ENCODE assay signal across 8 cellular contexts in the genomic region with DNA sequence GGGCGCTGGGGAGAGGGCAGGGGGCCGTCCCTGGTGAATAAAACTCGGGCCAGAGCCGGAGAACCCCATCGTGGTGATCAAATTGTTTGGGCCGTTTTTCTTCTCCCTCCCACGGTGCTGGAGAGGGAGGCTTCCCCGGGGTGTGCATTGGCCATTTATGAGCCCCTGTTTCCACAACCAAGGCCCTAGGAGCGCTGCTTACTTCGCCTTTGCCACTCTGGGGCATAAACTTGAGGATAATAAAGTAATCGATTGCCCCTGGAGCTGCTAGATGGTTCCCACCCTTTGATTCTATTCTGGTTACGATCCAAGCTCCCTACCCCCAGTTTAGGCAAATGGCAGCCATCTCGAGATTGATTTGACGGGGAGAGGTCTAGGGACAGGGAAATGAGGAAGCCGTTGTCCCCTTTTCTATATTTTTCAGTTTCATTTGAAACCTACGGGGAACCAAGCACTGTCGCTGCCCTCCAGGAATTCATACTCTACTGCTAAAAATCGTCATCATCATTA. TPM values are rescaled to one million over a fixed set of nuclear protein-coding genes. Genes with fewer than 3 reads are reported as not detected.
DNase-seq lines count a peak whose midpoint lies in the region; ATAC-seq and TF ChIP-seq lines count a peak whose summit lies in the region.

No MANE protein-coding gene starts in this region.

- peaks cover 41% of the 10 kb centered on the region for H3K4me1 Mint-ChIP-seq in activated CD4-positive, alpha-beta T cell treated with anti-CD3 and anti-CD28 coated beads, Interleukin-2, amount 10 ng/mL, durations not matched to agents 7 days and 5 days
- H3K4me1 Mint-ChIP-seq in endothelial cell (ENCODE audit: unreplicated experiment) = peaks cover 20% of the 10 kb centered on the region

- no peaks in the 10 kb centered on the region for H3K9me3 Mint-ChIP-seq in activated CD4-positive, alpha-beta T cell treated with anti-CD3 and anti-CD28 coated beads, Interleukin-2, amount 10 ng/mL, durations not matched to agents 7 days and 5 days
- H3K9me3 Mint-ChIP-seq in endothelial cell (ENCODE audit: unreplicated experiment) = no peaks in the 10 kb centered on the region

- H3K27ac Mint-ChIP-seq in activated CD4-positive, alpha-beta T cell treated with anti-CD3 and anti-CD28 coated beads, Interleukin-2, amount 10 ng/mL, durations not matched to agents 7 days and 5 days = peak overlapping the region; percentile 97
- peak overlapping the region; percentile 61 for H3K27ac Mint-ChIP-seq in endothelial cell (ENCODE audit: unreplicated experiment)

- CTCF ChIA-PET in activated CD4-positive, alpha-beta T cell treated with anti-CD3 and anti-CD28 coated beads, Interleukin-2, amount 10 ng/mL, durations not matched to agents 7 days and 5 days (lab: Charles Lee) = interaction anchor here (0.8 to 1.7 kb wide), 5 partner anchors 10 to 566 kb away, joined by 3 to 6 read pairs (median 5); partner anchors contain the start of gene VPS35L

- H3K36me3 Mint-ChIP-seq in activated CD4-positive, alpha-beta T cell treated with anti-CD3 and anti-CD28 coated beads, Interleukin-2, amount 10 ng/mL, durations not matched to agents 7 days and 5 days (ENCODE audit: low read depth) = peaks cover 18% of the 10 kb centered on the region
- H3K36me3 Mint-ChIP-seq in endothelial cell (ENCODE audit: low read depth, unreplicated experiment) = no peaks in the 10 kb centered on the region

- H3K4me3 Mint-ChIP-seq in activated CD4-positive, alpha-beta T cell treated with anti-CD3 and anti-CD28 coated beads, Interleukin-2, amount 10 ng/mL, durations not matched to agents 7 days and 5 days = peak overlapping the region; percentile 96
- H3K4me3 Mint-ChIP-seq in endothelial cell (ENCODE audit: unreplicated experiment) = peak overlapping the region; percentile 100

- POLR2A ChIA-PET in activated CD4-positive, alpha-beta T cell treated with anti-CD3 and anti-CD28 coated beads, Interleukin-2, amount 10 ng/mL, durations not matched to agents 7 days and 5 days (lab: Charles Lee) = interaction anchor here (0.7 to 1.6 kb wide), 2 partner anchors 31 to 1151 kb away, joined by 3 to 6 read pairs; partner anchors contain the start of gene VPS35L

- no peak for TF ChIP-seq CTCF in endothelial cell (IDR thresholded peaks at IDR 0.05; ENCODE audit: unreplicated experiment)

- H3K27me3 Mint-ChIP-seq in activated CD4-positive, alpha-beta T cell treated with anti-CD3 and anti-CD28 coated beads, Interleukin-2, amount 10 ng/mL, durations not matched to agents 7 days and 5 days = no peaks in the 10 kb centered on the region
- H3K27me3 Mint-ChIP-seq in endothelial cell (ENCODE audit: unreplicated experiment) = peaks cover 1% of the 10 kb centered on the region

- DNase-seq in activated CD4-positive, alpha-beta T cell treated with anti-CD3 and anti-CD28 coated beads, Interleukin-2, amount 10 ng/mL, durations not matched to agents 7 days and 5 days = no peak
- no peak for DNase-seq in activated CD4-positive, alpha-beta T cell treated with anti-CD3 and anti-CD28 coated beads for 4 hours
- DNase-seq in RPMI8226 (peak; percentile 39), endothelial cell (ENCODE audit: low spot score) (no peak), myocyte (ENCODE audit: low read depth) (peak; percentile 3), NCI-H82 (lab: John Stamatoyannopoulos, UW) (no peak)

- ATAC-seq in HG02798 (IDR thresholded peaks at IDR 0.05; ENCODE audit: poor library complexity, unreplicated experiment) (no peak), GM18861 (IDR thresholded peaks at IDR 0.05; ENCODE audit: unreplicated experiment) (no peak)

RNA-seq across cellular contexts. Expression of gene CCP110, which starts 0.7 kb away (rescaled TPM):
- 10 to 100 TPM; 35.9 to 50.6 TPM for total RNA-seq in activated CD4-positive, alpha-beta T cell treated with anti-CD3 and anti-CD28 coated beads, Interleukin-2, amount 10 ng/mL, durations not matched to agents 7 days and 5 days
- total RNA-seq in endothelial cell (ENCODE audit: unreplicated experiment) (6.8 TPM), myocyte (8.0 and 10.0 TPM in 2 replicates)
- 3.9 TPM for polyA plus RNA-seq in myocyte (2012)

RNA-seq across cellular contexts. Expression of gene GDE1, which starts 2.5 kb away (rescaled TPM):
- 10 to 100 TPM; 22.9 to 24.6 TPM for total RNA-seq in activated CD4-positive, alpha-beta T cell treated with anti-CD3 and anti-CD28 coated beads, Interleukin-2, amount 10 ng/mL, durations not matched to agents 7 days and 5 days
- total RNA-seq in endothelial cell (ENCODE audit: unreplicated experiment) = 50.0 TPM
- 72.5 and 77.2 TPM in 2 replicates for total RNA-seq in myocyte
- 73.0 TPM for polyA plus RNA-seq in myocyte (2012)

RNA-seq across cellular contexts. Expression of gene VPS35L, which starts 31.1 kb away (rescaled TPM):
- total RNA-seq in activated CD4-positive, alpha-beta T cell treated with anti-CD3 and anti-CD28 coated beads, Interleukin-2, amount 10 ng/mL, durations not matched to agents 7 days and 5 days = 10 to 100 TPM; 59.3 to 59.6 TPM
- total RNA-seq in endothelial cell (ENCODE audit: unreplicated experiment) = 60.0 TPM
- total RNA-seq in myocyte = 30.8 and 32.8 TPM in 2 replicates
- polyA plus RNA-seq in myocyte (2012) = 46.4 TPM

Comparison
In these comparisons a context has a peak if more than half of its experiments do, and no peak if none do; other contexts are left out.
1. DNase-seq: peak in RPMI8226 (single experiment) and myocyte (single experiment); none in activated CD4-positive, alpha-beta T cell treated with anti-CD3 and anti-CD28 coated beads, Interleukin-2, amount 10 ng/mL, durations not matched to agents 7 days and 5 days (single experiment), activated CD4-positive, alpha-beta T cell treated with anti-CD3 and anti-CD28 coated beads for 4 hours (0 of 2), endothelial cell (single experiment) and NCI-H82 (single experiment).